In the genomic region with DNA sequence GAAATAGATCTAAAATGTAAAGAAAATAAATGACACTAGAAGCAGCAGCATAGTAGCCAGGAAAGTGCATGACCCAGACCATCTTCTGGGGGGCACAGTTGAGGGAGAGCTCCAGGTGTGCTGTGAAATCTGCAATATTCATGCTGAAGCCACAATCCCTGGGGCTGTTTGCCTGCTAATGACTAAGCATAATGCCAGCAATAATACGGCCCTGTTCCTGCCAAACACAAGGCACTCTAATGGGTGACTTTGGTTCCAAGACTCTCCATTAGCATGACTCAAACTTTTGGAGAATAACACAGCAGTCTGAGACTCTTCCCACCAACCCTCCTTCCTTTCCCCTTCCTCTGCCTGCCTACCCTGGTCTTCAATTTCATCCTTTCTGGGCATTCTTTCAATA, we compare ENCODE assay signal across 1 cellular context.
TF ChIP-seq lines count a peak whose summit lies in the region.

No MANE protein-coding gene starts in this region.

TF ChIP-seq in A549, 52 proteins besides CTCF, POLR2A, EP300 and RAD21 (continued from another document):
- TF ChIP-seq, protein P1, sequence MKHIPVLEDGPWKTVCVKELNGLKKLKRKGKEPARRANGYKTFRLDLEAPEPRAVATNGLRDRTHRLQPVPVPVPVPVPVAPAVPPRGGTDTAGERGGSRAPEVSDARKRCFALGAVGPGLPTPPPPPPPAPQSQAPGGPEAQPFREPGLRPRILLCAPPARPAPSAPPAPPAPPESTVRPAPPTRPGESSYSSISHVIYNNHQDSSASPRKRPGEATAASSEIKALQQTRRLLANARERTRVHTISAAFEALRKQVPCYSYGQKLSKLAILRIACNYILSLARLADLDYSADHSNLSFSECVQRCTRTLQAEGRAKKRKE (CRISPR knock-in tag; IDR thresholded peaks at IDR 0.05; ENCODE audit: low read depth) = no peak
- TF ChIP-seq EHF (CRISPR knock-in tag; IDR thresholded peaks at IDR 0.05) = no peak
- no peak for TF ChIP-seq ELK1 (IDR thresholded peaks at IDR 0.05; ENCODE audit: low read depth, low read length)
- peak; percentile 32; the same call in 1 of the 2 replicates for TF ChIP-seq GATA3 (IDR thresholded peaks at IDR 0.05; ENCODE audit: borderline replicate concordance)
- TF ChIP-seq HOXB13 (CRISPR knock-in tag; IDR thresholded peaks at IDR 0.05; ENCODE audit: low read depth) = no peak
- no peak for TF ChIP-seq HDAC2 (IDR thresholded peaks at IDR 0.05)
- TF ChIP-seq NR3C1 (IDR thresholded peaks at IDR 0.05) = no peak
- TF ChIP-seq ZFP36 (IDR thresholded peaks at IDR 0.05; ENCODE audit: borderline replicate concordance, partially characterized antibody) = no peak
- no peak for TF ChIP-seq MAX (IDR thresholded peaks at IDR 0.05)
- no peak for TF ChIP-seq CHD4 (IDR thresholded peaks at IDR 0.05; ENCODE audit: borderline replicate concordance)
- TF ChIP-seq MAFK (IDR thresholded peaks at IDR 0.05; ENCODE audit: partially characterized antibody) = peak; percentile 64
- no peak for TF ChIP-seq ZSCAN20 (CRISPR knock-in tag; IDR thresholded peaks at IDR 0.05)
- no peak for TF ChIP-seq SREBF2 (IDR thresholded peaks at IDR 0.05)
- no peak for TF ChIP-seq HOXB5 (CRISPR knock-in tag; IDR thresholded peaks at IDR 0.05)
- TF ChIP-seq, protein P2, sequence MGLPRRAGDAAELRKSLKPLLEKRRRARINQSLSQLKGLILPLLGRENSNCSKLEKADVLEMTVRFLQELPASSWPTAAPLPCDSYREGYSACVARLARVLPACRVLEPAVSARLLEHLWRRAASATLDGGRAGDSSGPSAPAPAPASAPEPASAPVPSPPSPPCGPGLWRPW (IDR thresholded peaks at IDR 0.05) = no peak
- no peak for TF ChIP-seq EHMT2 (IDR thresholded peaks at IDR 0.05; ENCODE audit: low read depth)
- no peak for TF ChIP-seq RFX5 (IDR thresholded peaks at IDR 0.05)
- no peak for TF ChIP-seq ZC3H11A (IDR thresholded peaks at IDR 0.05)
- no peak for TF ChIP-seq RCOR1 (IDR thresholded peaks at IDR 0.05; ENCODE audit: low read depth, low read length)
- TF ChIP-seq FOXS1 (CRISPR knock-in tag; IDR thresholded peaks at IDR 0.05) = no peak
- TF ChIP-seq, protein P3, sequence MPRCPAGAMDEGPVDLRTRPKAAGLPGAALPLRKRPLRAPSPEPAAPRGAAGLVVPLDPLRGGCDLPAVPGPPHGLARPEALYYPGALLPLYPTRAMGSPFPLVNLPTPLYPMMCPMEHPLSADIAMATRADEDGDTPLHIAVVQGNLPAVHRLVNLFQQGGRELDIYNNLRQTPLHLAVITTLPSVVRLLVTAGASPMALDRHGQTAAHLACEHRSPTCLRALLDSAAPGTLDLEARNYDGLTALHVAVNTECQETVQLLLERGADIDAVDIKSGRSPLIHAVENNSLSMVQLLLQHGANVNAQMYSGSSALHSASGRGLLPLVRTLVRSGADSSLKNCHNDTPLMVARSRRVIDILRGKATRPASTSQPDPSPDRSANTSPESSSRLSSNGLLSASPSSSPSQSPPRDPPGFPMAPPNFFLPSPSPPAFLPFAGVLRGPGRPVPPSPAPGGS (IDR thresholded peaks at IDR 0.05) = no peak
- TF ChIP-seq, protein P4, sequence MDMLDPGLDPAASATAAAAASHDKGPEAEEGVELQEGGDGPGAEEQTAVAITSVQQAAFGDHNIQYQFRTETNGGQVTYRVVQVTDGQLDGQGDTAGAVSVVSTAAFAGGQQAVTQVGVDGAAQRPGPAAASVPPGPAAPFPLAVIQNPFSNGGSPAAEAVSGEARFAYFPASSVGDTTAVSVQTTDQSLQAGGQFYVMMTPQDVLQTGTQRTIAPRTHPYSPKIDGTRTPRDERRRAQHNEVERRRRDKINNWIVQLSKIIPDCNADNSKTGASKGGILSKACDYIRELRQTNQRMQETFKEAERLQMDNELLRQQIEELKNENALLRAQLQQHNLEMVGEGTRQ (IDR thresholded peaks at IDR 0.05) = no peak
- TF ChIP-seq TP53 (CRISPR knock-in tag; IDR thresholded peaks at IDR 0.05) = no peak
- no peak for TF ChIP-seq FOSL2 (IDR thresholded peaks at IDR 0.05)
- TF ChIP-seq FOSL2 (CRISPR knock-in tag; IDR thresholded peaks at IDR 0.05) = 0 out of 2 replicates have a peak, but pooled peaks have one; percentile 20
- TF ChIP-seq ZNF302 (CRISPR knock-in tag; IDR thresholded peaks at IDR 0.05) = no peak
- TF ChIP-seq PBX3 (IDR thresholded peaks at IDR 0.05) = no peak
- TF ChIP-seq CEBPB (IDR thresholded peaks at IDR 0.05) = peak in 1 of 2 experiments; percentile 26; a peak in 1 of 4 replicates
